In the genomic region with DNA sequence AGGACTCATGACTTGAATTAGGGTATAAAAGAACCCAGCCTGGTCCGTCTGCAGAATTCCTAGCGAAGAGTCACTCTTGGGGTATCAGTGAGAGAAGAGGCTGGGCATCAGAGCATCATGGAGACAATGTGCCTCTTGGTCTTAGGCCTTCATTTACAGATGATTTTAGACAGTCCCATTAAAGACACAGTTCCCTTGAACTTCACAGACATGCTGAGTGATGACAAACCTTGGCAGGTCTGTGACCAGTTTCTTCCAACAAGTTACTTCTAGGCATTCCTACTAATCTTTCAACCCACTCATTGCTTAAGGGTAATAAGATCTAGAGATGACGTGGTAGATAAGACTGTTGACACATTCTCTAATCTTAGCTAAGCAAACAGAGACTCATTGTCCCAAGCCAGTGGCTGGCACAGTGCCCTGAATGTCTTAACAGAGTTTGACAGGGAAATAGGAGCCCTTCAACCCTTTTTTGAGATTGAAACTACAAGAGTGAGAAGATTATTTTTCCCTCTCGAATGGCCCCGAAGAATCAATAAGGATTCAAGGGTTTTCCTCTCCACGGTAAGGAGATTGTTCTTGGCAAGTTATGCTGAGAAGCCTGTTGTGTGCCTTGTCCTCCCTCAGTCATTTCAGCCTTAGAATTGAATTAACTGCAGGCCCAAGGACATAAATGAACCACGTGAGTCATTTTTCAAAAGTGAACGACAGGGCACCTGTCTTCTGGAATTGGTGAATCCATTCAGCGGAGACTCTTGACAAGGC, we compare ENCODE assay signal across 9 cellular contexts.
DNase-seq lines count a peak whose midpoint lies in the region; ATAC-seq, FAIRE-seq and TF ChIP-seq lines count a peak whose summit lies in the region.
"Had no signal": no experiment of that assay in that cellular context is flagged by ENCODE, and none has a peak within 500 bp of the region (broad histone marks: within the 10 kb centered on the region; RNA-seq: fewer than 3 reads in every experiment).

No MANE protein-coding gene starts in this region.

- no peak overlapping the region for H3K4me3 Mint-ChIP-seq in activated CD4-positive, alpha-beta T cell treated with anti-CD3 and anti-CD28 coated beads, Interleukin-2, amount 10 ng/mL, durations not matched to agents 7 days and 5 days
- H3K4me3 Mint-ChIP-seq: T-helper 1 cell treated with Interleukin-12 subunit alpha and Interleukin-12 subunit beta and Interleukin-4 antibody, amounts not matched to agents 30 μg/mL and 1 μg/mL, for 36 hours had no signal

- H3K36me3 ChIP-seq in pancreas: no peaks in the 10 kb centered on the region

- peaks cover 4% of the 10 kb centered on the region for H3K36me3 Mint-ChIP-seq in activated CD4-positive, alpha-beta T cell treated with anti-CD3 and anti-CD28 coated beads, Interleukin-2, amount 10 ng/mL, durations not matched to agents 7 days and 5 days (ENCODE audit: low read depth)

- no peak overlapping the region for H3K4me3 ChIP-seq in pancreas

- in situ Hi-C loops in GM13977 (cut with MboI; ENCODE audit: low pct_unique_long_range_greater_than_20kb, low sequenced_read_pairs, unreplicated experiment): loop anchor here (25.0 kb wide), 1 partner anchor 458 kb away; no protein-coding TSS in a partner anchor

- ATAC-seq in pancreas: peak; percentile 80 to 90 (median 88)
- no peak for ATAC-seq in HG03139 (IDR thresholded peaks at IDR 0.05; ENCODE audit: unreplicated experiment)
- ATAC-seq in GM21825 (IDR thresholded peaks at IDR 0.05; ENCODE audit: unreplicated experiment): no peak

- peak; percentile 75 for FAIRE-seq in pancreas (lab: Jason Lieb, UNC)

- CTCF ChIA-PET in activated CD4-positive, alpha-beta T cell treated with anti-CD3 and anti-CD28 coated beads, Interleukin-2, amount 10 ng/mL, durations not matched to agents 7 days and 5 days (lab: Charles Lee): no interaction called here

- H3K27ac Mint-ChIP-seq in activated CD4-positive, alpha-beta T cell treated with anti-CD3 and anti-CD28 coated beads, Interleukin-2, amount 10 ng/mL, durations not matched to agents 7 days and 5 days: no peak overlapping the region
- H3K27ac Mint-ChIP-seq: T-helper 1 cell treated with Interleukin-12 subunit alpha and Interleukin-12 subunit beta and Interleukin-4 antibody, amounts not matched to agents 30 μg/mL and 1 μg/mL, for 36 hours had no signal

- no peaks in the 10 kb centered on the region for H3K27me3 Mint-ChIP-seq in activated CD4-positive, alpha-beta T cell treated with anti-CD3 and anti-CD28 coated beads, Interleukin-2, amount 10 ng/mL, durations not matched to agents 7 days and 5 days

- peaks cover 16% of the 10 kb centered on the region for H3K4me1 Mint-ChIP-seq in activated CD4-positive, alpha-beta T cell treated with anti-CD3 and anti-CD28 coated beads, Interleukin-2, amount 10 ng/mL, durations not matched to agents 7 days and 5 days

- POLR2A ChIA-PET in activated CD4-positive, alpha-beta T cell treated with anti-CD3 and anti-CD28 coated beads, Interleukin-2, amount 10 ng/mL, durations not matched to agents 7 days and 5 days (lab: Charles Lee): no interaction called here

- H3K27me3 ChIP-seq in pancreas: no peaks in the 10 kb centered on the region

- peak overlapping the region in 3 of 4 donors; percentile 11 to 34 (median 30) for H3K27ac ChIP-seq in pancreas

- TF ChIP-seq CTCF in pancreas (IDR thresholded peaks at IDR 0.05) (no peak), GM13977 (IDR thresholded peaks at IDR 0.05; ENCODE audit: extremely low read depth, insufficient read depth, missing control alignments) (no peak)

- H3K9me3 ChIP-seq in pancreas: no peaks in the 10 kb centered on the region

- peak; percentile 67 to 76 for DNase-seq in activated CD4-positive, alpha-beta T cell treated with anti-CD3 and anti-CD28 coated beads, Interleukin-2, amount 50 U/mL, for 48 hours
- no peak for DNase-seq in activated CD4-positive, alpha-beta T cell treated with anti-CD3 and anti-CD28 coated beads, Interleukin-2, amount 10 ng/mL, durations not matched to agents 7 days and 5 days
- DNase-seq in RPMI7951 (ENCODE audit: low read depth) (peak; percentile 89), fibroblast of gingiva (ENCODE audit: low read depth) (peak; percentile 81), pancreas (peak; percentile 66 to 91 (median 84)), GM13977 (ENCODE audit: low spot score) (no peak)

- H3K9me3 Mint-ChIP-seq in activated CD4-positive, alpha-beta T cell treated with anti-CD3 and anti-CD28 coated beads, Interleukin-2, amount 10 ng/mL, durations not matched to agents 7 days and 5 days: peaks cover 4% of the 10 kb centered on the region

- intact Hi-C loops in pancreas (cut with DNase I): no loop called here

- peaks cover 11 to 21% (median 17%) of the 10 kb centered on the region in 3 donors for H3K4me1 ChIP-seq in pancreas

- 25 to 33% methylated on average over 9 of the region's 9 CpGs for WGBS in pancreas, 2 donors

Comparison
In these comparisons a context has a peak if more than half of its experiments do, and no peak if none do; other contexts are left out.
1. DNase-seq: peak in activated CD4-positive, alpha-beta T cell treated with anti-CD3 and anti-CD28 coated beads, Interleukin-2, amount 50 U/mL, for 48 hours (2 of 2), RPMI7951 (single experiment), fibroblast of gingiva (single experiment) and pancreas (6 of 6); none in activated CD4-positive, alpha-beta T cell treated with anti-CD3 and anti-CD28 coated beads, Interleukin-2, amount 10 ng/mL, durations not matched to agents 7 days and 5 days (single experiment) and GM13977 (single experiment).
2. ATAC-seq: peak in pancreas (4 of 4); none in HG03139 (single experiment) and GM21825 (single experiment).